Comparison of ENCODE assay signal across 22 cellular contexts in genomic region chr16:70374213-70374612, GRCh38.
"Had no signal": no experiment of that assay in that cellular context is flagged by ENCODE, and none has a peak within 500 bp of the region (broad histone marks: within the 10 kb centered on the region; RNA-seq: fewer than 3 reads in every experiment).

No MANE protein-coding gene starts in this region.

- FAIRE-seq: colon had no signal

- ATAC-seq: activated CD4-positive, CD25-positive, alpha-beta regulatory T cell treated with anti-CD3 and anti-CD28 coated beads, Interleukin-2, amount 50 U/mL, for 24 hours; activated CD8-positive, alpha-beta memory T cell treated with anti-CD3 and anti-CD28 coated beads, Interleukin-2, amount 10 ng/mL, durations not matched to agents 7 days and 5 days; body of pancreas; psoas muscle; right cardiac atrium; stimulated activated naive CD8-positive, alpha-beta T cell treated with anti-CD3 and anti-CD28 coated beads, Interleukin-15, amount 100 ng/mL, for 72 hours; upper lobe of right lung had no signal

- H3K4me1 Mint-ChIP-seq: neural crest cell had no signal

- H3K27me3 ChIP-seq: body of pancreas, dorsolateral prefrontal cortex, testis, upper lobe of right lung had no signal

- DNase-seq: activated CD8-positive, alpha-beta memory T cell treated with anti-CD3 and anti-CD28 coated beads, Interleukin-2, amount 10 ng/mL, durations not matched to agents 7 days and 5 days; activated effector memory CD4-positive, alpha-beta T cell treated with Interleukin-2 at 50 U/mL for 16 hours; activated T-cell treated with anti-CD3 and anti-CD28 coated beads, Interleukin-2, amount 50 U/mL, for 1 hour; amygdala; body of pancreas; caudate nucleus; dorsolateral prefrontal cortex; endodermal cell; foreskin melanocyte; kidney glomerular epithelial cell; left ventricle myocardium inferior; psoas muscle; stimulated activated naive CD8-positive, alpha-beta T cell treated with anti-CD3 and anti-CD28 coated beads, Interleukin-15, amount 100 ng/mL, for 72 hours; testis; upper lobe of right lung had no signal

- H3K27ac ChIP-seq: body of pancreas, left ventricle myocardium inferior, psoas muscle, SK-N-MC, testis, upper lobe of right lung had no signal

- H3K27me3 Mint-ChIP-seq: activated CD8-positive, alpha-beta memory T cell treated with anti-CD3 and anti-CD28 coated beads, Interleukin-2, amount 10 ng/mL, durations not matched to agents 7 days and 5 days; activated naive CD8-positive, alpha-beta T cell; stimulated activated naive CD8-positive, alpha-beta T cell treated with anti-CD3 and anti-CD28 coated beads, Interleukin-15, amount 100 ng/mL, for 72 hours had no signal

- H3K9me3 ChIP-seq: body of pancreas, left ventricle myocardium inferior, psoas muscle, testis, upper lobe of right lung had no signal

- H3K4me1 ChIP-seq: left ventricle myocardium inferior, testis, upper lobe of right lung had no signal

- H3K4me3 Mint-ChIP-seq: activated CD8-positive, alpha-beta memory T cell treated with anti-CD3 and anti-CD28 coated beads, Interleukin-2, amount 10 ng/mL, durations not matched to agents 7 days and 5 days; activated naive CD8-positive, alpha-beta T cell; endodermal cell; stimulated activated naive CD8-positive, alpha-beta T cell treated with anti-CD3 and anti-CD28 coated beads, Interleukin-15, amount 100 ng/mL, for 72 hours had no signal

- H3K9me3 Mint-ChIP-seq: endodermal cell; neural crest cell; stimulated activated naive CD8-positive, alpha-beta T cell treated with anti-CD3 and anti-CD28 coated beads, Interleukin-15, amount 100 ng/mL, for 72 hours had no signal

- H3K4me3 ChIP-seq: body of pancreas, dorsolateral prefrontal cortex, left ventricle myocardium inferior, psoas muscle, SK-N-MC, skin epidermis, testis, upper lobe of right lung had no signal
